8 cellular contexts compared by ENCODE assay signal in genomic region chr10:38401565-38401964, GRCh38.
DNase-seq lines count a peak whose midpoint lies in the region; ATAC-seq and TF ChIP-seq lines count a peak whose summit lies in the region.
"Not testable (repeated sequence)": the region's sequence is repeated elsewhere in the genome, so short reads cannot be mapped to it uniquely, and the experiment has no call there.

No MANE protein-coding gene starts in this region.

- intact Hi-C loops in HCT116 (cut with micrococcal nuclease); naive thymus-derived CD4-positive, alpha-beta T cell (cut with micrococcal nuclease): not testable (repeated sequence)

- RAD21 ChIA-PET in HCT116 (lab: Charles Lee; ENCODE audit: low non-redundant PET in 1 of 2, low total read pairs in 2 of 2, uncharacterized antibody in 2 of 2, unreplicated experiment in 2 of 2) = not testable (repeated sequence)

- H3K9me3 Mint-ChIP-seq in CD4-positive, CD25-positive, alpha-beta regulatory T cell; activated CD8-positive, alpha-beta memory T cell treated with anti-CD3 and anti-CD28 coated beads, Interleukin-2, amount 10 ng/mL, durations not matched to agents 7 days and 5 days (ENCODE audit: low read depth); glutamatergic neuron (ENCODE audit: unreplicated experiment); naive thymus-derived CD4-positive, alpha-beta T cell; stimulated activated naive B cell treated with anti-CD40 and anti-IgM and Interleukin-4, amounts not matched to agents 10 μg/mL and 1 μg/mL and 100 μg/mL, for 72 hours: not testable (repeated sequence)

- peak overlapping the region; percentile 88 for H3K27ac ChIP-seq in CD4-positive, CD25-positive, alpha-beta regulatory T cell (ENCODE audit: insufficient read depth, low read length, poor library complexity, severe bottlenecking)
- not testable (repeated sequence) for H3K27ac ChIP-seq in HCT116 (ENCODE audit: low read depth, low read length); naive thymus-derived CD4-positive, alpha-beta T cell (ENCODE audit: low read depth, low read length)
- peak overlapping the region in 3 of 4 donors; percentile 96 to 98 (median 98) for H3K27ac ChIP-seq in Peyer's patch

- not testable (repeated sequence) for ATAC-seq in CD4-positive, CD25-positive, alpha-beta regulatory T cell (ENCODE audit: low read depth in 2 of 2); HCT116; activated CD8-positive, alpha-beta memory T cell treated with anti-CD3 and anti-CD28 coated beads, Interleukin-2, amount 10 ng/mL, durations not matched to agents 7 days and 5 days; naive thymus-derived CD4-positive, alpha-beta T cell; stimulated activated naive B cell treated with anti-CD40 and anti-IgM and Interleukin-4, amounts not matched to agents 10 μg/mL and 1 μg/mL and 100 μg/mL, for 72 hours (replicated peaks)

- H3K4me1 ChIP-seq in CD4-positive, CD25-positive, alpha-beta regulatory T cell (ENCODE audit: control insufficient read depth, insufficient read depth, low read length, poor library complexity, severe bottlenecking); HCT116 (ENCODE audit: control insufficient read depth in 1 of 2, insufficient read depth in 2 of 2, low read length in 2 of 2); Peyer's patch; naive thymus-derived CD4-positive, alpha-beta T cell (ENCODE audit: control insufficient read depth in 2 of 2, insufficient read depth in 2 of 2, low read length in 2 of 2): not testable (repeated sequence)

- peak overlapping the region in 2 of 3 donors; percentile 42 to 97 for H3K27ac Mint-ChIP-seq in CD4-positive, CD25-positive, alpha-beta regulatory T cell
- peak overlapping the region; percentile 98 for H3K27ac Mint-ChIP-seq in activated CD8-positive, alpha-beta memory T cell treated with anti-CD3 and anti-CD28 coated beads, Interleukin-2, amount 10 ng/mL, durations not matched to agents 7 days and 5 days
- H3K27ac Mint-ChIP-seq in glutamatergic neuron (ENCODE audit: unreplicated experiment) = not testable (repeated sequence)
- H3K27ac Mint-ChIP-seq in naive thymus-derived CD4-positive, alpha-beta T cell = peak overlapping the region in 7 of 9 donors; percentile 47 to 99 (median 97)
- H3K27ac Mint-ChIP-seq in stimulated activated naive B cell treated with anti-CD40 and anti-IgM and Interleukin-4, amounts not matched to agents 10 μg/mL and 1 μg/mL and 100 μg/mL, for 72 hours = peak overlapping the region; percentile 75

- not testable (repeated sequence) for H2AFZ ChIP-seq in HCT116 (ENCODE audit: low read depth, low read length, poor library complexity, severe bottlenecking)

- TF ChIP-seq RAD21 in HCT116 (IDR thresholded peaks at IDR 0.05; ENCODE audit: low read depth) = not testable (repeated sequence)

- H4K20me1 ChIP-seq in HCT116 (ENCODE audit: insufficient read depth) = not testable (repeated sequence)

- CTCF ChIA-PET in HCT116 (lab: Charles Lee); naive thymus-derived CD4-positive, alpha-beta T cell (lab: Charles Lee): not testable (repeated sequence)
- CTCF ChIA-PET in activated CD8-positive, alpha-beta memory T cell treated with anti-CD3 and anti-CD28 coated beads, Interleukin-2, amount 10 ng/mL, durations not matched to agents 7 days and 5 days (lab: Charles Lee) = interaction anchor here (1.5 kb wide), 1 partner anchor 425 kb away, joined by 4 read pairs; the partner anchor contains the start of gene ZNF25

- not testable (repeated sequence) for H3K36me3 ChIP-seq in CD4-positive, CD25-positive, alpha-beta regulatory T cell (ENCODE audit: control insufficient read depth, insufficient read depth, low read length); HCT116 (ENCODE audit: control insufficient read depth in 1 of 2, insufficient read depth in 2 of 2, low read length in 2 of 2); Peyer's patch; naive thymus-derived CD4-positive, alpha-beta T cell (ENCODE audit: control insufficient read depth in 2 of 3, insufficient read depth in 3 of 3, low read length in 3 of 3)

- H3K4me3 Mint-ChIP-seq in CD4-positive, CD25-positive, alpha-beta regulatory T cell = peak overlapping the region; percentile 33 to 99 (median 95)
- H3K4me3 Mint-ChIP-seq in activated CD8-positive, alpha-beta memory T cell treated with anti-CD3 and anti-CD28 coated beads, Interleukin-2, amount 10 ng/mL, durations not matched to agents 7 days and 5 days = peak overlapping the region; percentile 90
- H3K4me3 Mint-ChIP-seq in glutamatergic neuron (ENCODE audit: unreplicated experiment) = peak overlapping the region; percentile 90
- H3K4me3 Mint-ChIP-seq in naive thymus-derived CD4-positive, alpha-beta T cell = peak overlapping the region in 7 of 10 donors; percentile 64 to 95 (median 89)
- H3K4me3 Mint-ChIP-seq in stimulated activated naive B cell treated with anti-CD40 and anti-IgM and Interleukin-4, amounts not matched to agents 10 μg/mL and 1 μg/mL and 100 μg/mL, for 72 hours = peak overlapping the region in 1 of 2 donors; percentile 99

- H3K9me3 ChIP-seq in CD4-positive, CD25-positive, alpha-beta regulatory T cell (ENCODE audit: control insufficient read depth in 2 of 2, low read length in 2 of 2); HCT116 (ENCODE audit: control insufficient read depth in 1 of 2, insufficient read depth in 1 of 2, low read depth in 1 of 2, low read length in 2 of 2); Peyer's patch; naive thymus-derived CD4-positive, alpha-beta T cell (ENCODE audit: control insufficient read depth in 2 of 3, low read length in 3 of 3): not testable (repeated sequence)

- not testable (repeated sequence) for H3K36me3 Mint-ChIP-seq in CD4-positive, CD25-positive, alpha-beta regulatory T cell; activated CD8-positive, alpha-beta memory T cell treated with anti-CD3 and anti-CD28 coated beads, Interleukin-2, amount 10 ng/mL, durations not matched to agents 7 days and 5 days; glutamatergic neuron (ENCODE audit: unreplicated experiment); naive thymus-derived CD4-positive, alpha-beta T cell; stimulated activated naive B cell treated with anti-CD40 and anti-IgM and Interleukin-4, amounts not matched to agents 10 μg/mL and 1 μg/mL and 100 μg/mL, for 72 hours

- peak overlapping the region; percentile 75 for H3K4me2 ChIP-seq in HCT116 (ENCODE audit: low read length)

- H3K9ac ChIP-seq in HCT116 (ENCODE audit: low read length) = not testable (repeated sequence)

- H3K27me3 Mint-ChIP-seq in CD4-positive, CD25-positive, alpha-beta regulatory T cell; activated CD8-positive, alpha-beta memory T cell treated with anti-CD3 and anti-CD28 coated beads, Interleukin-2, amount 10 ng/mL, durations not matched to agents 7 days and 5 days; glutamatergic neuron (ENCODE audit: unreplicated experiment); naive thymus-derived CD4-positive, alpha-beta T cell; stimulated activated naive B cell treated with anti-CD40 and anti-IgM and Interleukin-4, amounts not matched to agents 10 μg/mL and 1 μg/mL and 100 μg/mL, for 72 hours: not testable (repeated sequence)

- POLR2A ChIA-PET in HCT116 (lab: Charles Lee); naive thymus-derived CD4-positive, alpha-beta T cell (lab: Charles Lee): not testable (repeated sequence)

- not testable (repeated sequence) for BruUV-seq in HCT116 (replicated peaks; lab: Mats Ljungman, UMichigan)

- in situ Hi-C loops in astrocyte of the spinal cord (cut with HindIII; ENCODE audit: low sequenced_read_pairs) = not testable (repeated sequence)

- not testable (repeated sequence) for H3K27me3 ChIP-seq in CD4-positive, CD25-positive, alpha-beta regulatory T cell (ENCODE audit: control insufficient read depth, insufficient read depth, low read length); HCT116 (ENCODE audit: insufficient read depth, low read length); Peyer's patch; naive thymus-derived CD4-positive, alpha-beta T cell (ENCODE audit: control insufficient read depth in 2 of 2, insufficient read depth in 2 of 2, low read length in 2 of 2)

- H3K79me2 ChIP-seq in HCT116 (ENCODE audit: insufficient read depth, low read length) = not testable (repeated sequence)

- not testable (repeated sequence) for TF ChIP-seq CTCF in HCT116 (IDR thresholded peaks at IDR 0.05 in 2 of 3, conservative IDR thresholded peaks at IDR 0.05 in 1 of 3; ENCODE audit: borderline replicate concordance in 1 of 3, insufficient read depth in 1 of 3, low read depth in 2 of 3, low read length in 2 of 3); Peyer's patch (IDR thresholded peaks at IDR 0.05); astrocyte of the spinal cord (IDR thresholded peaks at IDR 0.05; ENCODE audit: low read depth, low read length); glutamatergic neuron (IDR thresholded peaks at IDR 0.05; ENCODE audit: partially characterized antibody, unreplicated experiment)

- H3K4me3 ChIP-seq in CD4-positive, CD25-positive, alpha-beta regulatory T cell (ENCODE audit: low read depth, low read length); naive thymus-derived CD4-positive, alpha-beta T cell (ENCODE audit: low read length): not testable (repeated sequence)
- peak overlapping the region; percentile 59 to 75; a peak in 3 of 4 replicates for H3K4me3 ChIP-seq in HCT116 (replicated peaks in 1 of 2; ENCODE audit: low read depth in 1 of 2, low read length in 2 of 2)
- peak overlapping the region in 3 of 4 donors; percentile 61 to 87 (median 74) for H3K4me3 ChIP-seq in Peyer's patch
- H3K4me3 ChIP-seq in astrocyte of the spinal cord (ENCODE audit: low read depth, low read length) = peak overlapping the region; percentile 10

- H3K9me2 ChIP-seq in HCT116 (ENCODE audit: insufficient read depth) = not testable (repeated sequence)

- DNase-seq in CD4-positive, CD25-positive, alpha-beta regulatory T cell; HCT116 (ENCODE audit: low read depth, low spot score); activated CD8-positive, alpha-beta memory T cell treated with anti-CD3 and anti-CD28 coated beads, Interleukin-2, amount 10 ng/mL, durations not matched to agents 7 days and 5 days; astrocyte of the spinal cord (ENCODE audit: low read depth, low spot score); glutamatergic neuron; stimulated activated naive B cell treated with anti-CD40 and anti-IgM and Interleukin-4, amounts not matched to agents 10 μg/mL and 1 μg/mL and 100 μg/mL, for 72 hours: not testable (repeated sequence)
- peak in 1 of 3 donors; percentile 46 for DNase-seq in Peyer's patch
- peak in 2 of 9 donors; percentile 5 to 6 for DNase-seq in naive thymus-derived CD4-positive, alpha-beta T cell

- peaks cover 0 to 18% (median 7%) of the 10 kb centered on the region in 4 donors for H3K4me1 Mint-ChIP-seq in CD4-positive, CD25-positive, alpha-beta regulatory T cell
- H3K4me1 Mint-ChIP-seq in activated CD8-positive, alpha-beta memory T cell treated with anti-CD3 and anti-CD28 coated beads, Interleukin-2, amount 10 ng/mL, durations not matched to agents 7 days and 5 days; glutamatergic neuron (ENCODE audit: low read depth, unreplicated experiment); naive thymus-derived CD4-positive, alpha-beta T cell; stimulated activated naive B cell treated with anti-CD40 and anti-IgM and Interleukin-4, amounts not matched to agents 10 μg/mL and 1 μg/mL and 100 μg/mL, for 72 hours: not testable (repeated sequence)

- not testable (repeated sequence) for TF ChIP-seq POLR2A in HCT116 (IDR thresholded peaks at IDR 0.05; ENCODE audit: borderline replicate concordance, extremely low read depth, insufficient read depth, insufficient read length); Peyer's patch (IDR thresholded peaks at IDR 0.05)
